8 cellular contexts compared by ENCODE assay signal in the genomic region with DNA sequence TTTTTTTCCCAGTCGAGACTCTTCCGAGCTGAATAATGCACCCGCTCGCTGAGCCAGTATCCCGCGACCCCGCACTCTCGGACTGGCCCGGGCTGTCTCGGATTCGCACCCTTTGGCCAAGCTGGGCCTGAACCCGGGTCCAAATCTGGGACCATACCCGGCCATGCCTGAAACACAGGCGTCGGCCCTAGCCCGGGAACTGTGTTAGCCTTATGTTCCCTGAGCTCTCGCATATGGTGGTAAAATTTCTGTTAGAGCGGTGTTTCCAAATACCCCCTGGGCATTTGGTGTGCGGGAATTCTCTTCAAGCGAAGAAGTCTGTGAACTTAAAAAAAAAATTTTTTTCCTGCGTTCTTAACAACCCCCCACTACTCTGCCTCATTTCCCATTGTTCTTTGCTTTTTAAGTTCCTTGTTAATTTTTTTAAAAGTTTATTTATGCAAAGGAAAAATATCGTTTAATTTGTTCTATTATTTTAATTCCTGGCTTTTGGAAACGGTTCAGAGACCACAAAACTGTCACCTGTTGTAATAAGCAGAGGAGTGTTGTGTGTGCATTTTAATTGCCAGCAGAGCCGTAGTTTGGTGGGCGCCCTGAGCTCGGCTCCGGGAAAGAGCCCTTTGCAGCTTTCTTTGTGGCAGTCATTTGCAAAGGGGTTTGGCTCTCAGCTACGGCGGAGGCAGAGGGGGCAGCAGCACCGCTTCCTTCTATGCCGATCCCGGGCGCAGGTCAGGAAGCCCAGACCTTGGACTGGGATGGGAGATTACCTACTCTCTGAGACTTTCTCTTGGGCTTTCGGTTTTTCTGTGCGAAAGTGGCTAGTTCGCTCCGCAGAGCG. TPM values are rescaled to one million over a fixed set of nuclear protein-coding genes. Genes with fewer than 3 reads are reported as not detected.
A peak's percentile ranks its signal among the peaks of the same experiment; 100 is the strongest.
DNase-seq lines count a peak whose midpoint lies in the region; ATAC-seq and TF ChIP-seq lines count a peak whose summit lies in the region.

No MANE protein-coding gene starts in this region.

- no peak for ATAC-seq in left ventricle myocardium superior
- ATAC-seq in thoracic aorta (ENCODE audit: insufficient number of reproducible peaks, low FRiP score, low read depth): no peak
- ATAC-seq in HG03095 (IDR thresholded peaks at IDR 0.05; ENCODE audit: unreplicated experiment): no peak
- no peak for ATAC-seq in GM19467 (IDR thresholded peaks at IDR 0.05; ENCODE audit: unreplicated experiment)

- CTCF ChIA-PET in activated naive CD4-positive, alpha-beta T cell treated with anti-CD3 and anti-CD28 coated beads, Interleukin-2, amount 10 ng/mL, durations not matched to agents 7 days and 5 days (lab: Charles Lee): no interaction called here

- H3K4me1 ChIP-seq in right atrium auricular region (peaks cover 0 to 37% of the 10 kb centered on the region in 2 donors), thoracic aorta (ENCODE audit: control insufficient read depth in 1 of 2, low read depth in 2 of 2) (peaks cover 22 to 31% of the 10 kb centered on the region in 2 donors)

- H3K27ac ChIP-seq in right atrium auricular region (no peak overlapping the region), thoracic aorta (peak overlapping the region in 1 of 2 donors; percentile 41)

- H3K4me3 ChIP-seq in right atrium auricular region (peak overlapping the region in 1 of 2 donors; percentile 52), thoracic aorta (peak overlapping the region; percentile 73)

- H3K27me3 ChIP-seq in right atrium auricular region: peaks cover 20 to 53% of the 10 kb centered on the region in 2 donors
- peaks cover 28% of the 10 kb centered on the region for H3K27me3 ChIP-seq in thoracic aorta (replicated peaks; ENCODE audit: insufficient read depth)

- H3K27ac Mint-ChIP-seq in activated naive CD4-positive, alpha-beta T cell treated with anti-CD3 and anti-CD28 coated beads, Interleukin-2, amount 10 ng/mL, durations not matched to agents 7 days and 5 days: peak overlapping the region; percentile 51

- no peak overlapping the region for H3K4me3 Mint-ChIP-seq in activated naive CD4-positive, alpha-beta T cell treated with anti-CD3 and anti-CD28 coated beads, Interleukin-2, amount 10 ng/mL, durations not matched to agents 7 days and 5 days

- H3K4me1 Mint-ChIP-seq in activated naive CD4-positive, alpha-beta T cell treated with anti-CD3 and anti-CD28 coated beads, Interleukin-2, amount 10 ng/mL, durations not matched to agents 7 days and 5 days: peaks cover 37% of the 10 kb centered on the region

- no peaks in the 10 kb centered on the region for H3K36me3 ChIP-seq in right atrium auricular region
- no peaks in the 10 kb centered on the region for H3K36me3 ChIP-seq in thoracic aorta

- H3K9me3 Mint-ChIP-seq in activated naive CD4-positive, alpha-beta T cell treated with anti-CD3 and anti-CD28 coated beads, Interleukin-2, amount 10 ng/mL, durations not matched to agents 7 days and 5 days: no peaks in the 10 kb centered on the region

- intact Hi-C loops in left ventricle myocardium superior (cut with micrococcal nuclease): no loop called here

- peaks cover 41% of the 10 kb centered on the region for H3K27me3 Mint-ChIP-seq in activated naive CD4-positive, alpha-beta T cell treated with anti-CD3 and anti-CD28 coated beads, Interleukin-2, amount 10 ng/mL, durations not matched to agents 7 days and 5 days

- no peaks in the 10 kb centered on the region for H3K9me3 ChIP-seq in right atrium auricular region
- H3K9me3 ChIP-seq in thoracic aorta: no peaks in the 10 kb centered on the region

- TF ChIP-seq CTCF in right atrium auricular region (IDR thresholded peaks at IDR 0.05): no peak
- TF ChIP-seq CTCF in thoracic aorta (IDR thresholded peaks at IDR 0.05): no peak

- H3K36me3 Mint-ChIP-seq in activated naive CD4-positive, alpha-beta T cell treated with anti-CD3 and anti-CD28 coated beads, Interleukin-2, amount 10 ng/mL, durations not matched to agents 7 days and 5 days: no peaks in the 10 kb centered on the region

- peak; percentile 27 for DNase-seq in left ventricle myocardium superior
- DNase-seq in right atrium auricular region (ENCODE audit: low spot score): no peak
- no peak for DNase-seq in activated naive CD4-positive, alpha-beta T cell treated with anti-CD3 and anti-CD28 coated beads, Interleukin-2, amount 10 ng/mL, durations not matched to agents 7 days and 5 days
- DNase-seq in left kidney (ENCODE audit: low read depth, low spot score): peak; percentile 67
- DNase-seq in thoracic aorta (ENCODE audit: low spot score): no peak
- no peak for DNase-seq in NCI-H2171 treated with DMSO at 0.1 percent for 48 hours (lab: John Stamatoyannopoulos, UW)

RNA-seq across cellular contexts. Expression of a gene that starts 3.3 kb away (rescaled TPM):
- 71.2 TPM for total RNA-seq in left ventricle myocardium superior
- 10 to 100 TPM; 76.1 to 91.6 TPM for total RNA-seq in right atrium auricular region
- 100 to 1,000 TPM; 121 to 125 TPM for total RNA-seq in thoracic aorta

RNA-seq across cellular contexts. Expression of a gene that starts 53.3 kb away (rescaled TPM):
- 52.6 TPM for total RNA-seq in left ventricle myocardium superior
- 10 to 100 TPM; 38.0 to 40.4 TPM for total RNA-seq in right atrium auricular region
- 10 to 100 TPM; 41.5 to 96.3 TPM for total RNA-seq in thoracic aorta

Comparison
In these comparisons a context has a peak if more than half of its experiments do, and no peak if none do; other contexts are left out.
1. DNase-seq: peak in left ventricle myocardium superior (single experiment) and left kidney (single experiment); none in right atrium auricular region (single experiment), activated naive CD4-positive, alpha-beta T cell treated with anti-CD3 and anti-CD28 coated beads, Interleukin-2, amount 10 ng/mL, durations not matched to agents 7 days and 5 days (single experiment), thoracic aorta (single experiment) and NCI-H2171 treated with DMSO at 0.1 percent for 48 hours (single experiment).